8 cellular contexts compared by ENCODE assay signal in the genomic region with DNA sequence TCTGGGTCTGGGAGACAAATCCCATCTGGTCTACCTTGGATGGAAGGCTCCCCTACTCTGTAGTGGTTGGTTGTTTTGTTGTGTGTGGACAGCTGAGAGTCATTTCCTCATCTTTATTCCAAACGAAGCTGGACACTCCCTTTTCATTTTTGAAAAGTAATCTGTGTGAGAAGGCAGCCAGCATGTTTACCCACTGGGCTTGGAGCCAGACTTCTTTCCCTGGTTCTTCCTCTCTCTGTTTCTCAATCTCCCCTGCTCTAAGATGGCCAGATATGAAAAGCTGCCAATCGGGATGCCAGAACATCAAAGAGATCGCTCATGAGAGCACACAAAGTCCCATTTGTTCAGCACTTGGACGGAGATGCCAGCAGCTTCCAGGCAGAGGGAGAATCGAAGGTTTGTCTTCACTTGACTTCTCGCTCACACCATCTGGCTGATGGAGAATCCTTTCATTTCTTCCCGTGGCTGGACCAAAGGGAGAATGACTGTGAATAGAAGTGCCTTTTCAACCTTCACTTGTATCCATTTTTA.
DNase-seq lines count a peak whose midpoint lies in the region; ATAC-seq and TF ChIP-seq lines count a peak whose summit lies in the region.

No MANE protein-coding gene starts in this region.

- no peak overlapping the region for H3K27ac Mint-ChIP-seq in activated naive CD4-positive, alpha-beta T cell treated with anti-CD3 and anti-CD28 coated beads for 36 hours
- no peak overlapping the region for H3K27ac Mint-ChIP-seq in activated CD4-positive, alpha-beta memory T cell treated with anti-CD3 and anti-CD28 coated beads, Interleukin-2, amount 10 ng/mL, durations not matched to agents 7 days and 5 days

- H3K4me1 Mint-ChIP-seq in activated naive CD4-positive, alpha-beta T cell treated with anti-CD3 and anti-CD28 coated beads for 36 hours (ENCODE audit: low read depth): no peaks in the 10 kb centered on the region
- no peaks in the 10 kb centered on the region for H3K4me1 Mint-ChIP-seq in activated CD4-positive, alpha-beta memory T cell treated with anti-CD3 and anti-CD28 coated beads, Interleukin-2, amount 10 ng/mL, durations not matched to agents 7 days and 5 days

- TF ChIP-seq CTCF in gastroesophageal sphincter (IDR thresholded peaks at IDR 0.05) (no peak), retinal pigment epithelial cell (conservative IDR thresholded peaks at IDR 0.05; ENCODE audit: low read depth, low read length) (no peak)

- no peaks in the 10 kb centered on the region for H3K36me3 ChIP-seq in gastroesophageal sphincter

- H3K4me3 ChIP-seq in gastroesophageal sphincter: no peak overlapping the region
- no peak overlapping the region for H3K4me3 ChIP-seq in retinal pigment epithelial cell (ENCODE audit: low read length)

- no peaks in the 10 kb centered on the region for H3K27me3 ChIP-seq in gastroesophageal sphincter

- ATAC-seq in gastroesophageal sphincter (peak; percentile 77), GM21737 (IDR thresholded peaks at IDR 0.05; ENCODE audit: unreplicated experiment) (no peak)

- H3K36me3 Mint-ChIP-seq in activated naive CD4-positive, alpha-beta T cell treated with anti-CD3 and anti-CD28 coated beads for 36 hours (ENCODE audit: low read depth): no peaks in the 10 kb centered on the region
- no peaks in the 10 kb centered on the region for H3K36me3 Mint-ChIP-seq in activated CD4-positive, alpha-beta memory T cell treated with anti-CD3 and anti-CD28 coated beads, Interleukin-2, amount 10 ng/mL, durations not matched to agents 7 days and 5 days (ENCODE audit: low read depth)

- no peaks in the 10 kb centered on the region for H3K9me3 ChIP-seq in gastroesophageal sphincter

- DNase-seq in HT-29 (ENCODE audit: low spot score) (peak; percentile 99), SW480 (ENCODE audit: low spot score) (peak; percentile 76), retinal pigment epithelial cell (ENCODE audit: low read depth) (peak; percentile 74), NCI-H2227 (lab: John Stamatoyannopoulos, UW; ENCODE audit: unreplicated experiment) (no peak)
- no peak for DNase-seq in activated naive CD4-positive, alpha-beta T cell treated with anti-CD3 and anti-CD28 coated beads for 36 hours
- no peak for DNase-seq in activated CD4-positive, alpha-beta memory T cell treated with anti-CD3 and anti-CD28 coated beads, Interleukin-2, amount 10 ng/mL, durations not matched to agents 7 days and 5 days

- H3K4me1 ChIP-seq in gastroesophageal sphincter: peaks cover 0 to 20% (median 0%) of the 10 kb centered on the region in 3 donors

- peaks cover 4% of the 10 kb centered on the region for H3K27me3 Mint-ChIP-seq in activated naive CD4-positive, alpha-beta T cell treated with anti-CD3 and anti-CD28 coated beads for 36 hours (ENCODE audit: low read depth)
- H3K27me3 Mint-ChIP-seq in activated CD4-positive, alpha-beta memory T cell treated with anti-CD3 and anti-CD28 coated beads, Interleukin-2, amount 10 ng/mL, durations not matched to agents 7 days and 5 days: peaks cover 3% of the 10 kb centered on the region

- peak overlapping the region in 3 of 4 donors; percentile 44 to 63 (median 55) for H3K27ac ChIP-seq in gastroesophageal sphincter

- CTCF ChIA-PET in activated naive CD4-positive, alpha-beta T cell treated with anti-CD3 and anti-CD28 coated beads for 36 hours (lab: Charles Lee): interaction anchor here (0.7 to 0.8 kb wide), 3 partner anchors 10 to 445 kb away, joined by 3 read pairs; no protein-coding TSS in a partner anchor
- CTCF ChIA-PET in activated CD4-positive, alpha-beta memory T cell treated with anti-CD3 and anti-CD28 coated beads, Interleukin-2, amount 10 ng/mL, durations not matched to agents 7 days and 5 days (lab: Charles Lee): interaction anchor here (2.1 kb wide), 1 partner anchor 20 kb away, joined by 7 read pairs; no protein-coding TSS in a partner anchor

- POLR2A ChIA-PET in activated CD4-positive, alpha-beta memory T cell treated with anti-CD3 and anti-CD28 coated beads, Interleukin-2, amount 10 ng/mL, durations not matched to agents 7 days and 5 days (lab: Charles Lee): no interaction called here

- H3K9me3 Mint-ChIP-seq in activated naive CD4-positive, alpha-beta T cell treated with anti-CD3 and anti-CD28 coated beads for 36 hours: no peaks in the 10 kb centered on the region
- H3K9me3 Mint-ChIP-seq in activated CD4-positive, alpha-beta memory T cell treated with anti-CD3 and anti-CD28 coated beads, Interleukin-2, amount 10 ng/mL, durations not matched to agents 7 days and 5 days: peaks cover 1% of the 10 kb centered on the region

- no peak for TF ChIP-seq POLR2A in gastroesophageal sphincter (IDR thresholded peaks at IDR 0.05)

- TF ChIP-seq EP300 in gastroesophageal sphincter (IDR thresholded peaks at IDR 0.05): no peak

- intact Hi-C loops in activated naive CD4-positive, alpha-beta T cell treated with anti-CD3 and anti-CD28 coated beads for 36 hours (cut with micrococcal nuclease): loop anchor here (10.0 kb wide), 1 partner anchor 1355 kb away; no protein-coding TSS in a partner anchor

- WGBS in gastroesophageal sphincter (ENCODE audit: low coverage in 1 of 2), 2 donors: 27 to 43% methylated on average over 6 of the region's 7 CpGs

- no peak overlapping the region for H3K4me3 Mint-ChIP-seq in activated naive CD4-positive, alpha-beta T cell treated with anti-CD3 and anti-CD28 coated beads for 36 hours
- H3K4me3 Mint-ChIP-seq in activated CD4-positive, alpha-beta memory T cell treated with anti-CD3 and anti-CD28 coated beads, Interleukin-2, amount 10 ng/mL, durations not matched to agents 7 days and 5 days: no peak overlapping the region

Comparison
In these comparisons a context has a peak if more than half of its experiments do, and no peak if none do; other contexts are left out.
1. DNase-seq: peak in HT-29 (single experiment), SW480 (single experiment) and retinal pigment epithelial cell (single experiment); none in NCI-H2227 (single experiment), activated naive CD4-positive, alpha-beta T cell treated with anti-CD3 and anti-CD28 coated beads for 36 hours (single experiment) and activated CD4-positive, alpha-beta memory T cell treated with anti-CD3 and anti-CD28 coated beads, Interleukin-2, amount 10 ng/mL, durations not matched to agents 7 days and 5 days (single experiment).